Comparison of ENCODE assay signal across 1 cellular context in genomic region chr5:96079962-96080361, GRCh38.
TF ChIP-seq lines count a peak whose summit lies in the region.

No MANE protein-coding gene starts in this region.

TF ChIP-seq in K562, 482 proteins besides CTCF, POLR2A, EP300 and RAD21 (continued from another document):
- TF ChIP-seq E2F3 (CRISPR knock-in tag; IDR thresholded peaks at IDR 0.05) (no peak), ADNP (tag; IDR thresholded peaks at IDR 0.05) (peak; percentile 77), RBM15 (IDR thresholded peaks at IDR 0.05; ENCODE audit: insufficient read depth, low read length) (no peak)
